Comparison of ENCODE assay signal across 22 cellular contexts in the genomic region with DNA sequence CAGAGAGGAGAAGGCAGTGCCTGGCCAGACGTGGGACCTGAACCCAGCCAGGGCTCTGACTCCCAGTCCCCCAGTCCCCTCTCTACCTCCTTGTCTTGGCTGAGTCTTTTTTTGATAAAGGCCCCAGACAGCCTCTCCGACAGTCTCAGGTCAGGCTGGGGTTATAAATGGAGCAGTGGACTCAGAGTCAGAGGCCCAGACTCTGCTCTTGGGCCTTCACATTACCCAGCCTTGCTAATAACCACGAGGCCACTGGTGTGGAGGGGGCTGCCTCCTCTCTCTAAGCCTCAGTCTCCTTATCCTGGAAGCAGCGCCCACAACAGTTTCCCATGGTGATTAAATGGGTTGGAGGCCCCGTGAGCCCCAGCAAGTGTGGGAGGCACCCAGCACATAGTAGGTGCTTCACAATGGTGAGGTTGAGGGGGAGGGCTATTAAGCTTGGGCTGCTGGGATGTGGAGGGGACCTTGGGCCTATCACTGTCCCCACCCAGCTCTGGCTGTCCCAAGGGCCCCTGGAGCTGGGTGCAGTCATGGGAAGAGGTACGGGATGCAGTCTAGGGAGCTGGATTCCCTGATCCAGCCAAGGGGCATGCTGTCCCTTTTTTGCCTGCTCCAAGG. TPM values are rescaled to one million over a fixed set of nuclear protein-coding genes. Genes with fewer than 3 reads are reported as not detected.
DNase-seq lines count a peak whose midpoint lies in the region; ATAC-seq and TF ChIP-seq lines count a peak whose summit lies in the region.
"Had no signal": no experiment of that assay in that cellular context is flagged by ENCODE, and none has a peak within 500 bp of the region (broad histone marks: within the 10 kb centered on the region; RNA-seq: fewer than 3 reads in every experiment).

No MANE protein-coding gene starts in this region.

- no peak overlapping the region for H3K27ac Mint-ChIP-seq in chondrocyte (ENCODE audit: unreplicated experiment)
- no peak overlapping the region for H3K27ac Mint-ChIP-seq in activated naive CD8-positive, alpha-beta T cell treated with anti-CD3 and anti-CD28 coated beads, Interleukin-2, amount 50 U/mL, for 24 hours
- H3K27ac Mint-ChIP-seq: activated CD4-positive, alpha-beta memory T cell treated with anti-CD3 and anti-CD28 coated beads for 36 hours; H9; stimulated activated effector memory CD8-positive, alpha-beta T cell treated with anti-CD3 and anti-CD28 coated beads, Interleukin-12 subunit alpha, Interleukin-12 subunit beta, amount 100 ng/mL, for 72 hours had no signal

- DNase-seq in PC-9 (no peak), chondrocyte (ENCODE audit: low spot score) (peak; percentile 66), right lobe of liver (peak in 1 of 3 donors; percentile 32), spleen (peak; percentile 25), SKM-1 treated with dmso at 0.1 percent for 144 hours (lab: John Stamatoyannopoulos, UW; ENCODE audit: unreplicated experiment) (no peak), GM13977 (ENCODE audit: low spot score) (no peak)
- no peak for DNase-seq in activated naive CD8-positive, alpha-beta T cell treated with anti-CD3 and anti-CD28 coated beads, Interleukin-2, amount 50 U/mL, for 24 hours
- DNase-seq: activated CD4-positive, alpha-beta memory T cell treated with anti-CD3 and anti-CD28 coated beads for 36 hours; activated CD4-positive, CD25-positive, alpha-beta regulatory T cell; activated CD8-positive, alpha-beta memory T cell treated with anti-CD3 and anti-CD28 coated beads, Interleukin-2, amount 50 U/mL, for 48 hours; H9; mammary epithelial cell; NCI-H1092 treated with DMSO at 0.1 percent for 48 hours; NCI-H187 treated with DMSO at 0.1 percent for 48 hours; nucleus accumbens; stimulated activated CD4-positive, alpha-beta T cell treated with anti-CD3 and anti-CD28 coated beads, Interleukin-2, amount 100 ng/mL, for 48 hours had no signal

- H3K27ac ChIP-seq in PC-9 (peak overlapping the region; percentile 97), right lobe of liver (no peak overlapping the region), spleen (no peak overlapping the region)
- H3K27ac ChIP-seq: body of pancreas, HL-60 had no signal

- peaks cover 88% of the 10 kb centered on the region for H3K4me1 ChIP-seq in PC-9 (replicated peaks; ENCODE audit: insufficient read depth)
- H3K4me1 ChIP-seq in right lobe of liver: peaks cover 0 to 24% (median 7%) of the 10 kb centered on the region in 4 donors
- H3K4me1 ChIP-seq in spleen: peaks cover 0 to 35% (median 7%) of the 10 kb centered on the region in 6 donors

- no peak overlapping the region for H3K4me3 Mint-ChIP-seq in chondrocyte (ENCODE audit: unreplicated experiment)
- H3K4me3 Mint-ChIP-seq in activated naive CD8-positive, alpha-beta T cell treated with anti-CD3 and anti-CD28 coated beads, Interleukin-2, amount 50 U/mL, for 24 hours: no peak overlapping the region
- H3K4me3 Mint-ChIP-seq: activated CD4-positive, alpha-beta memory T cell treated with anti-CD3 and anti-CD28 coated beads for 36 hours; H9; stimulated activated effector memory CD8-positive, alpha-beta T cell treated with anti-CD3 and anti-CD28 coated beads, Interleukin-12 subunit alpha, Interleukin-12 subunit beta, amount 100 ng/mL, for 72 hours had no signal

- in situ Hi-C loops in GM13977 (cut with MboI; ENCODE audit: low pct_unique_long_range_greater_than_20kb, low sequenced_read_pairs, unreplicated experiment): no loop called here

- H3F3A ChIP-seq in PC-9 (ENCODE audit: insufficient read depth, low read depth): peaks cover 98% of the 10 kb centered on the region

- no peaks in the 10 kb centered on the region for H3K9me3 Mint-ChIP-seq in chondrocyte (ENCODE audit: low read depth)
- H3K9me3 Mint-ChIP-seq in activated naive CD8-positive, alpha-beta T cell treated with anti-CD3 and anti-CD28 coated beads, Interleukin-2, amount 50 U/mL, for 24 hours: no peaks in the 10 kb centered on the region
- H3K9me3 Mint-ChIP-seq: activated CD4-positive, alpha-beta memory T cell treated with anti-CD3 and anti-CD28 coated beads for 36 hours; H9; stimulated activated effector memory CD8-positive, alpha-beta T cell treated with anti-CD3 and anti-CD28 coated beads, Interleukin-12 subunit alpha, Interleukin-12 subunit beta, amount 100 ng/mL, for 72 hours had no signal

- peaks cover 43% of the 10 kb centered on the region for H3K36me3 ChIP-seq in PC-9 (ENCODE audit: low read depth)
- peaks cover 0 to 37% (median 20%) of the 10 kb centered on the region in 4 donors for H3K36me3 ChIP-seq in right lobe of liver
- peaks cover 0 to 31% (median 0%) of the 10 kb centered on the region in 6 donors for H3K36me3 ChIP-seq in spleen

- POLR2A ChIA-PET in PC-9 (lab: Charles Lee; ENCODE audit: unreplicated experiment): no interaction called here

- intact Hi-C loops in PC-9 (cut with micrococcal nuclease; ENCODE audit: unreplicated experiment) (no loop called here), right lobe of liver (cut with DNase I) (no loop called here), spleen (cut with DNase I; ENCODE audit: low total_unique reads) (no loop called here)

- no peak for TF ChIP-seq CTCF in PC-9 (conservative IDR thresholded peaks at IDR 0.05)
- TF ChIP-seq CTCF in chondrocyte (IDR thresholded peaks at IDR 0.05): no peak
- no peak for TF ChIP-seq CTCF in right lobe of liver (IDR thresholded peaks at IDR 0.05)
- no peak for TF ChIP-seq CTCF in spleen (IDR thresholded peaks at IDR 0.05 in 8 of 11, conservative IDR thresholded peaks at IDR 0.05 in 3 of 11)
- TF ChIP-seq CTCF in GM13977 (IDR thresholded peaks at IDR 0.05; ENCODE audit: extremely low read depth, insufficient read depth, missing control alignments): no peak

- H3K4me2 ChIP-seq in PC-9: no peak overlapping the region

- H3K4me3 ChIP-seq in PC-9 (no peak overlapping the region), right lobe of liver (no peak overlapping the region), spleen (no peak overlapping the region)
- H3K4me3 ChIP-seq: body of pancreas, gastrocnemius medialis had no signal

- no peaks in the 10 kb centered on the region for H3K36me3 Mint-ChIP-seq in chondrocyte (ENCODE audit: low read depth)
- no peaks in the 10 kb centered on the region for H3K36me3 Mint-ChIP-seq in activated naive CD8-positive, alpha-beta T cell treated with anti-CD3 and anti-CD28 coated beads, Interleukin-2, amount 50 U/mL, for 24 hours (ENCODE audit: low read depth)
- H3K36me3 Mint-ChIP-seq: activated CD4-positive, alpha-beta memory T cell treated with anti-CD3 and anti-CD28 coated beads for 36 hours; stimulated activated effector memory CD8-positive, alpha-beta T cell treated with anti-CD3 and anti-CD28 coated beads, Interleukin-12 subunit alpha, Interleukin-12 subunit beta, amount 100 ng/mL, for 72 hours had no signal

- CTCF ChIA-PET in PC-9 (lab: Charles Lee): no interaction called here

- H3K27me3 Mint-ChIP-seq in chondrocyte (ENCODE audit: low read depth): no peaks in the 10 kb centered on the region
- no peaks in the 10 kb centered on the region for H3K27me3 Mint-ChIP-seq in activated naive CD8-positive, alpha-beta T cell treated with anti-CD3 and anti-CD28 coated beads, Interleukin-2, amount 50 U/mL, for 24 hours
- H3K27me3 Mint-ChIP-seq: activated CD4-positive, alpha-beta memory T cell treated with anti-CD3 and anti-CD28 coated beads for 36 hours had no signal

- no peak overlapping the region for H2AFZ ChIP-seq in PC-9

- H3K9me2 ChIP-seq in PC-9 (ENCODE audit: insufficient read depth): no peaks in the 10 kb centered on the region

- H3K79me2 ChIP-seq in PC-9 (ENCODE audit: low read depth): peaks cover 11% of the 10 kb centered on the region; the same call in 1 of the 2 replicates

- TSS peak; percentile 45 for BruUV-seq in PC-9 (replicated peaks; lab: Mats Ljungman, UMichigan)

- H3K27me3 ChIP-seq in PC-9 (ENCODE audit: insufficient read depth, low read depth) (no peaks in the 10 kb centered on the region), right lobe of liver (no peaks in the 10 kb centered on the region), spleen (replicated peaks in 1 of 7) (no peaks in the 10 kb centered on the region)
- H3K27me3 ChIP-seq: body of pancreas, gastrocnemius medialis had no signal

- no peak for ATAC-seq in right lobe of liver
- no peak for ATAC-seq in activated naive CD8-positive, alpha-beta T cell treated with anti-CD3 and anti-CD28 coated beads, Interleukin-2, amount 50 U/mL, for 24 hours
- ATAC-seq in HG03097 (IDR thresholded peaks at IDR 0.05; ENCODE audit: low FRiP score, unreplicated experiment): no peak
- ATAC-seq: body of pancreas; esophagus mucosa; gastrocnemius medialis; stimulated activated effector memory CD8-positive, alpha-beta T cell treated with anti-CD3 and anti-CD28 coated beads, Interleukin-12 subunit alpha, Interleukin-12 subunit beta, amount 100 ng/mL, for 72 hours had no signal

- peaks cover 40% of the 10 kb centered on the region for H3K4me1 Mint-ChIP-seq in chondrocyte (ENCODE audit: low read depth)
- H3K4me1 Mint-ChIP-seq in activated naive CD8-positive, alpha-beta T cell treated with anti-CD3 and anti-CD28 coated beads, Interleukin-2, amount 50 U/mL, for 24 hours: peaks cover 3% of the 10 kb centered on the region

- TF ChIP-seq POLR2A in right lobe of liver (IDR thresholded peaks at IDR 0.05) (peak; percentile 9), spleen (IDR thresholded peaks at IDR 0.05) (no peak)

- no peaks in the 10 kb centered on the region for H4K20me1 ChIP-seq in PC-9 (ENCODE audit: insufficient read depth)

- no CpG with 5 or more reads among the region's 6 CpGs for WGBS in right lobe of liver (ENCODE audit: insufficient coverage, low coverage, low lambda C conversion rate, missing lambda C conversion rate)
- 80 to 95% (median 90%) methylated on average over 4 to 6 of the region's 6 CpGs for WGBS in spleen, 5 donors

- H3K9me3 ChIP-seq in PC-9 (ENCODE audit: insufficient read depth, low read depth) (no peaks in the 10 kb centered on the region), right lobe of liver (no peaks in the 10 kb centered on the region), spleen (no peaks in the 10 kb centered on the region)
- H3K9me3 ChIP-seq: body of pancreas, gastrocnemius medialis had no signal

RNA-seq across cellular contexts. Expression of a gene that starts 35.7 kb away (rescaled TPM):
- 286 and 333 TPM in 2 replicates for total RNA-seq in PC-9 (2021)
- 7.1 to 22.3 TPM (median 17.7 TPM) in 3 replicates for total RNA-seq in chondrocyte
- 100 to 1,000 TPM; 135 to 940 (median 474) TPM for total RNA-seq in right lobe of liver
- 100 to 1,000 TPM in 1 of 7 donors, 10 to 100 TPM in 6; 60.2 to 167 (median 87.6) TPM for total RNA-seq in spleen
- 10 to 100 TPM in 2 of 3 donors, 1 to 10 TPM in 1; 9.3 to 35.3 (median 19.8) TPM for polyA plus RNA-seq in spleen
- total RNA-seq: activated CD4-positive, alpha-beta memory T cell treated with anti-CD3 and anti-CD28 coated beads for 36 hours had no signal

Comparison
In these comparisons a context has a peak if more than half of its experiments do, and no peak if none do; other contexts are left out.
1. DNase-seq: peak in chondrocyte (single experiment) and spleen (single experiment); none in PC-9 (0 of 2), activated naive CD8-positive, alpha-beta T cell treated with anti-CD3 and anti-CD28 coated beads, Interleukin-2, amount 50 U/mL, for 24 hours (single experiment), SKM-1 treated with dmso at 0.1 percent for 144 hours (single experiment) and GM13977 (single experiment).